15 cellular contexts compared by ENCODE assay signal in genomic region chr21:35236090-35236489, GRCh38.
A peak's percentile ranks its signal among the peaks of the same experiment; 100 is the strongest.
DNase-seq lines count a peak whose midpoint lies in the region; ATAC-seq and TF ChIP-seq lines count a peak whose summit lies in the region.
"Had no signal": no experiment of that assay in that cellular context is flagged by ENCODE, and none has a peak within 500 bp of the region (broad histone marks: within the 10 kb centered on the region; RNA-seq: fewer than 3 reads in every experiment).

No MANE protein-coding gene starts in this region.

- H3K4me1 Mint-ChIP-seq in activated CD4-positive, alpha-beta T cell treated with anti-CD3 and anti-CD28 coated beads, Interleukin-2, amount 10 ng/mL, durations not matched to agents 24 days and 14 days, result peaks cover 25% of the 10 kb centered on the region
- H3K4me1 Mint-ChIP-seq in stimulated activated memory B cell treated with anti-CD40 and anti-IgM and Interleukin-4, amounts not matched to agents 10 μg/mL and 1 μg/mL and 100 μg/mL, for 72 hours, result peaks cover 27% of the 10 kb centered on the region
- peaks cover 16 to 49% (median 41%) of the 10 kb centered on the region in 7 donors for H3K4me1 Mint-ChIP-seq in naive thymus-derived CD4-positive, alpha-beta T cell
- H3K4me1 Mint-ChIP-seq in Caco-2 (ENCODE audit: low read depth, unreplicated experiment), result peaks cover 10% of the 10 kb centered on the region

- no peaks in the 10 kb centered on the region for H4K20me1 ChIP-seq in OCI-LY1 (ENCODE audit: insufficient read depth, low read length)

- intact Hi-C loops in activated CD4-positive, alpha-beta T cell treated with anti-CD3 and anti-CD28 coated beads, Interleukin-2, amount 10 ng/mL, durations not matched to agents 24 days and 14 days (cut with micrococcal nuclease), result no loop called here
- intact Hi-C loops in naive thymus-derived CD4-positive, alpha-beta T cell (cut with micrococcal nuclease), result no loop called here
- intact Hi-C loops in Caco-2 (cut with micrococcal nuclease; ENCODE audit: unreplicated experiment), result no loop called here

- peaks cover 11% of the 10 kb centered on the region for H3K36me3 Mint-ChIP-seq in activated CD4-positive, alpha-beta T cell treated with anti-CD3 and anti-CD28 coated beads, Interleukin-2, amount 10 ng/mL, durations not matched to agents 24 days and 14 days (ENCODE audit: low read depth)
- H3K36me3 Mint-ChIP-seq in stimulated activated memory B cell treated with anti-CD40 and anti-IgM and Interleukin-4, amounts not matched to agents 10 μg/mL and 1 μg/mL and 100 μg/mL, for 72 hours, result peaks cover 16% of the 10 kb centered on the region
- peaks cover 0 to 19% (median 5%) of the 10 kb centered on the region in 5 donors for H3K36me3 Mint-ChIP-seq in naive thymus-derived CD4-positive, alpha-beta T cell
- H3K36me3 Mint-ChIP-seq in Caco-2 (ENCODE audit: insufficient read depth, unreplicated experiment), result no peaks in the 10 kb centered on the region

- no TSS peak for BruUV-seq in Caco-2 (replicated peaks; lab: Mats Ljungman, UMichigan)

- no peak overlapping the region for H3K4me3 ChIP-seq in OCI-LY1 (ENCODE audit: low read depth, low read length, poor library complexity, severe bottlenecking)
- no peak overlapping the region for H3K4me3 ChIP-seq in naive thymus-derived CD4-positive, alpha-beta T cell (ENCODE audit: low read length)
- no peak overlapping the region for H3K4me3 ChIP-seq in Caco-2 (ENCODE audit: low read depth, low read length)

- H3K4me1 ChIP-seq in OCI-LY1 (ENCODE audit: insufficient read depth, low read length, severe bottlenecking), result peaks cover 59% of the 10 kb centered on the region
- peaks cover 0 to 17% of the 10 kb centered on the region in 2 donors for H3K4me1 ChIP-seq in naive thymus-derived CD4-positive, alpha-beta T cell (ENCODE audit: control insufficient read depth in 2 of 2, insufficient read depth in 2 of 2, low read length in 2 of 2)
- H3K4me1 ChIP-seq in Caco-2, result peaks cover 15% of the 10 kb centered on the region

- peak overlapping the region; percentile 20 for H3K27ac ChIP-seq in OCI-LY1 (ENCODE audit: low read depth, low read length, poor library complexity, severe bottlenecking)
- H3K27ac ChIP-seq in naive thymus-derived CD4-positive, alpha-beta T cell (ENCODE audit: low read depth, low read length), result no peak overlapping the region

- no peak for TF ChIP-seq CTCF in OCI-LY1 (IDR thresholded peaks at IDR 0.05; ENCODE audit: low read length)
- no peak for TF ChIP-seq CTCF in Caco-2 (IDR thresholded peaks at IDR 0.05; ENCODE audit: insufficient read depth in 1 of 2, low read depth in 1 of 2, low read length in 1 of 2, severe bottlenecking in 1 of 2, unreplicated experiment in 1 of 2)

- H3K27me3 ChIP-seq in OCI-LY1 (ENCODE audit: insufficient read depth, low read length), result no peaks in the 10 kb centered on the region
- no peaks in the 10 kb centered on the region for H3K27me3 ChIP-seq in naive thymus-derived CD4-positive, alpha-beta T cell (ENCODE audit: control insufficient read depth in 2 of 2, insufficient read depth in 2 of 2, low read length in 2 of 2)
- H3K27me3 ChIP-seq in Caco-2 (replicated peaks; ENCODE audit: control insufficient read depth, insufficient read depth, low read length), result no peaks in the 10 kb centered on the region

- H3K9me3 ChIP-seq in OCI-LY1 (ENCODE audit: low read length) (peaks cover 15% of the 10 kb centered on the region), Caco-2 (peaks cover 5% of the 10 kb centered on the region; the same call in 1 of the 2 replicates)
- peaks cover 0 to 14% (median 0%) of the 10 kb centered on the region in 3 experiments for H3K9me3 ChIP-seq in naive thymus-derived CD4-positive, alpha-beta T cell (ENCODE audit: control insufficient read depth in 2 of 3, low read length in 3 of 3)

- H3K36me3 ChIP-seq in OCI-LY1 (ENCODE audit: insufficient read depth, low read length) (peaks cover 5% of the 10 kb centered on the region; the same call in 1 of the 2 replicates), Caco-2 (ENCODE audit: control insufficient read depth, insufficient read depth, low read length) (no peaks in the 10 kb centered on the region)
- no peaks in the 10 kb centered on the region for H3K36me3 ChIP-seq in naive thymus-derived CD4-positive, alpha-beta T cell (ENCODE audit: control insufficient read depth in 2 of 3, insufficient read depth in 3 of 3, low read length in 3 of 3)

- no peaks in the 10 kb centered on the region for H3K9me2 ChIP-seq in OCI-LY1 (ENCODE audit: low read depth, low read length)

- ATAC-seq in HG02973 (IDR thresholded peaks at IDR 0.05; ENCODE audit: unreplicated experiment) (peak; percentile 54), HG03469 (IDR thresholded peaks at IDR 0.05; ENCODE audit: unreplicated experiment) (no peak)
- ATAC-seq in stimulated activated memory B cell treated with anti-CD40 and anti-IgM and Interleukin-4, amounts not matched to agents 10 μg/mL and 1 μg/mL and 100 μg/mL, for 72 hours, result peak; percentile 96
- no peak for ATAC-seq in naive thymus-derived CD4-positive, alpha-beta T cell
- ATAC-seq: CD8-positive, alpha-beta T cell had no signal

- H3K9ac ChIP-seq in OCI-LY1 (ENCODE audit: low read length), result no peak overlapping the region

- H3K4me2 ChIP-seq in OCI-LY1 (ENCODE audit: low read length), result no peak overlapping the region

- H3K9me3 Mint-ChIP-seq in activated CD4-positive, alpha-beta T cell treated with anti-CD3 and anti-CD28 coated beads, Interleukin-2, amount 10 ng/mL, durations not matched to agents 24 days and 14 days, result peaks cover 33% of the 10 kb centered on the region
- peaks cover 20% of the 10 kb centered on the region for H3K9me3 Mint-ChIP-seq in stimulated activated memory B cell treated with anti-CD40 and anti-IgM and Interleukin-4, amounts not matched to agents 10 μg/mL and 1 μg/mL and 100 μg/mL, for 72 hours
- peaks cover 0 to 31% (median 15%) of the 10 kb centered on the region in 11 donors for H3K9me3 Mint-ChIP-seq in naive thymus-derived CD4-positive, alpha-beta T cell
- H3K9me3 Mint-ChIP-seq in Caco-2 (ENCODE audit: unreplicated experiment), result no peaks in the 10 kb centered on the region

- H3F3A ChIP-seq in OCI-LY1 (ENCODE audit: insufficient read depth, low read length), result 0 out of 2 replicates have a peak, but pooled peaks cover under 1% of the 10 kb centered on the region

- H3K27me3 Mint-ChIP-seq in activated CD4-positive, alpha-beta T cell treated with anti-CD3 and anti-CD28 coated beads, Interleukin-2, amount 10 ng/mL, durations not matched to agents 24 days and 14 days, result peaks cover 3% of the 10 kb centered on the region
- peaks cover 14% of the 10 kb centered on the region for H3K27me3 Mint-ChIP-seq in stimulated activated memory B cell treated with anti-CD40 and anti-IgM and Interleukin-4, amounts not matched to agents 10 μg/mL and 1 μg/mL and 100 μg/mL, for 72 hours
- peaks cover 0 to 3% (median 0%) of the 10 kb centered on the region in 5 donors for H3K27me3 Mint-ChIP-seq in naive thymus-derived CD4-positive, alpha-beta T cell
- no peaks in the 10 kb centered on the region for H3K27me3 Mint-ChIP-seq in Caco-2 (ENCODE audit: insufficient read depth, unreplicated experiment)

- peak overlapping the region; percentile 26 for H3K27ac Mint-ChIP-seq in activated CD4-positive, alpha-beta T cell treated with anti-CD3 and anti-CD28 coated beads, Interleukin-2, amount 10 ng/mL, durations not matched to agents 24 days and 14 days
- H3K27ac Mint-ChIP-seq in stimulated activated memory B cell treated with anti-CD40 and anti-IgM and Interleukin-4, amounts not matched to agents 10 μg/mL and 1 μg/mL and 100 μg/mL, for 72 hours, result peak overlapping the region; percentile 22
- no peak overlapping the region for H3K27ac Mint-ChIP-seq in naive thymus-derived CD4-positive, alpha-beta T cell
- no peak overlapping the region for H3K27ac Mint-ChIP-seq in Caco-2 (ENCODE audit: unreplicated experiment)
- H3K27ac Mint-ChIP-seq: activated T-cell treated with anti-CD3 and anti-CD28 coated beads, Interleukin-2, amount 50 U/mL, for 72 hours; CD8-positive, alpha-beta T cell; endodermal cell had no signal

- no peak overlapping the region for H2AFZ ChIP-seq in OCI-LY1 (ENCODE audit: low read length)

- H3K79me2 ChIP-seq in OCI-LY1 (ENCODE audit: insufficient read depth, low read length), result no peaks in the 10 kb centered on the region

- CTCF ChIA-PET in naive thymus-derived CD4-positive, alpha-beta T cell (lab: Charles Lee), result no interaction called here
- CTCF ChIA-PET in Caco-2 (lab: Charles Lee), result no interaction called here

- H3K4me3 Mint-ChIP-seq in activated CD4-positive, alpha-beta T cell treated with anti-CD3 and anti-CD28 coated beads, Interleukin-2, amount 10 ng/mL, durations not matched to agents 24 days and 14 days, result peak overlapping the region; percentile 3
- H3K4me3 Mint-ChIP-seq in stimulated activated memory B cell treated with anti-CD40 and anti-IgM and Interleukin-4, amounts not matched to agents 10 μg/mL and 1 μg/mL and 100 μg/mL, for 72 hours, result no peak overlapping the region
- H3K4me3 Mint-ChIP-seq in naive thymus-derived CD4-positive, alpha-beta T cell, result peak overlapping the region in 2 of 10 donors; percentile 12 to 18
- H3K4me3 Mint-ChIP-seq in Caco-2 (ENCODE audit: unreplicated experiment), result no peak overlapping the region
- H3K4me3 Mint-ChIP-seq: activated T-cell treated with anti-CD3 and anti-CD28 coated beads, Interleukin-2, amount 50 U/mL, for 72 hours; CD8-positive, alpha-beta T cell; endodermal cell had no signal

- POLR2A ChIA-PET in naive thymus-derived CD4-positive, alpha-beta T cell (lab: Charles Lee), result no interaction called here
- POLR2A ChIA-PET in Caco-2 (lab: Charles Lee), result no interaction called here

- DNase-seq in activated CD4-positive, alpha-beta T cell treated with anti-CD3 and anti-CD28 coated beads, Interleukin-2, amount 10 ng/mL, durations not matched to agents 24 days and 14 days, result no peak
- DNase-seq in activated CD4-positive, alpha-beta T cell treated with anti-CD3 and anti-CD28 coated beads, Interleukin-2, amount 50 U/mL, for 1 hour, result no peak
- DNase-seq in naive thymus-derived CD4-positive, alpha-beta T cell, result no peak
- DNase-seq in Caco-2, result no peak
- DNase-seq: activated T-cell treated with anti-CD3 and anti-CD28 coated beads, Interleukin-2, amount 50 U/mL, for 72 hours; amniotic stem cell; CD8-positive, alpha-beta T cell; endodermal cell; kidney glomerular epithelial cell; NCI-H1436; NCI-H2227 treated with DMSO at 0.1 percent for 48 hours had no signal

Comparison
In these comparisons a context has a peak if more than half of its experiments do, and no peak if none do; other contexts are left out.
1. H3K27ac Mint-ChIP-seq: peak in activated CD4-positive, alpha-beta T cell treated with anti-CD3 and anti-CD28 coated beads, Interleukin-2, amount 10 ng/mL, durations not matched to agents 24 days and 14 days (single experiment) and stimulated activated memory B cell treated with anti-CD40 and anti-IgM and Interleukin-4, amounts not matched to agents 10 μg/mL and 1 μg/mL and 100 μg/mL, for 72 hours (single experiment); none in naive thymus-derived CD4-positive, alpha-beta T cell (0 of 9) and Caco-2 (single experiment).
2. ATAC-seq: peak in HG02973 (single experiment) and stimulated activated memory B cell treated with anti-CD40 and anti-IgM and Interleukin-4, amounts not matched to agents 10 μg/mL and 1 μg/mL and 100 μg/mL, for 72 hours (single experiment); none in HG03469 (single experiment) and naive thymus-derived CD4-positive, alpha-beta T cell (single experiment).